ENCODE assay signal across 8 cellular contexts in genomic region chr15:58987036-58987435, GRCh38. TPM values are rescaled to one million over a fixed set of nuclear protein-coding genes. Genes with fewer than 3 reads are reported as not detected.
A peak's percentile ranks its signal among the peaks of the same experiment; 100 is the strongest.
DNase-seq lines count a peak whose midpoint lies in the region; ATAC-seq, FAIRE-seq and TF ChIP-seq lines count a peak whose summit lies in the region.

No MANE protein-coding gene starts in this region.

- no peak overlapping the region for H3K56ac ChIP-seq in H9 (ENCODE audit: insufficient read length, low read depth, low read length)

- H3K4me2 ChIP-seq in H9 (ENCODE audit: insufficient read depth, insufficient read length, low read length) (peak overlapping the region; percentile 90), keratinocyte (ENCODE audit: control insufficient read depth, extremely low read depth, insufficient read depth, low read depth, low read length) (peak overlapping the region; percentile 98)

- no peak overlapping the region for H3K23ac ChIP-seq in H9 (ENCODE audit: insufficient read length, low read depth, low read length)

- intact Hi-C loops in activated T-helper 2 cell treated with anti-CD3 and anti-CD28 coated beads, Interferon-gamma antibody, Interleukin-2, Interleukin-4, amounts not matched to agents 10 μg/mL and 5 μg/mL and 100 μg/mL, durations not matched to agents 14 hours and 24 hours and 36 hours (cut with micrococcal nuclease), result loop anchor here (2.0 to 10.0 kb wide), 5 partner anchors 54 to 678 kb away; partner anchors contain the start of gene SLTM
- intact Hi-C loops in sciatic nerve (cut with DNase I), result no loop called here

- FAIRE-seq in keratinocyte (lab: Jason Lieb, UNC), result no peak

- peak overlapping the region; percentile 93 for H3K4me3 ChIP-seq in AG09309 (ENCODE audit: control insufficient read depth, low read depth, low read length)
- peak overlapping the region; percentile 78 to 99 (median 94) for H3K4me3 ChIP-seq in keratinocyte (ENCODE audit: control insufficient read depth in 2 of 3, extremely low read depth in 1 of 3, insufficient read depth in 2 of 3, low read depth in 1 of 3, low read length in 3 of 3)
- H3K4me3 ChIP-seq in thoracic aorta, result peak overlapping the region; percentile 76

- no peak overlapping the region for H3K9ac ChIP-seq in H9 (ENCODE audit: extremely low read depth, insufficient read length, low read length)
- peak overlapping the region; percentile 95 for H3K9ac ChIP-seq in keratinocyte (ENCODE audit: control insufficient read depth, extremely low read depth, insufficient read depth, low read length)

- H2AFZ ChIP-seq in H9 (ENCODE audit: low read length), result no peak overlapping the region
- peak overlapping the region; percentile 99 for H2AFZ ChIP-seq in keratinocyte (ENCODE audit: control insufficient read depth, low read length)

- no peak overlapping the region for H3K14ac ChIP-seq in H9 (ENCODE audit: insufficient read depth, low read length)

- WGBS in H9 (ENCODE audit: extremely low coverage, insufficient read length, low lambda C conversion rate), result no CpG with 5 or more reads among the region's 9 CpGs

- H3K9me3 ChIP-seq in H9 (ENCODE audit: control insufficient read depth, low read depth, low read length) (no peaks in the 10 kb centered on the region), keratinocyte (ENCODE audit: control insufficient read depth, low read depth, low read length) (no peaks in the 10 kb centered on the region), thoracic aorta (no peaks in the 10 kb centered on the region)

- H3K27ac ChIP-seq in H9 (ENCODE audit: insufficient read length, low read depth, low read length) (no peak overlapping the region), keratinocyte (ENCODE audit: control insufficient read depth, insufficient read depth, low read length) (peak overlapping the region; percentile 90), thoracic aorta (peak overlapping the region; percentile 75 to 76)

- no peak overlapping the region for H3K4ac ChIP-seq in H9 (ENCODE audit: low read depth, low read length)

- ATAC-seq in thoracic aorta (ENCODE audit: insufficient number of reproducible peaks, low FRiP score, low read depth) (no peak), sciatic nerve (no peak)

- H3K27ac Mint-ChIP-seq in H9, result peak overlapping the region; percentile 50 to 98 (median 80); a peak in 4 of 7 replicates
- peak overlapping the region; percentile 88 for H3K27ac Mint-ChIP-seq in activated T-helper 2 cell treated with anti-CD3 and anti-CD28 coated beads, Interferon-gamma antibody, Interleukin-2, Interleukin-4, amounts not matched to agents 10 μg/mL and 5 μg/mL and 100 μg/mL, durations not matched to agents 14 hours and 24 hours and 36 hours

- dilution Hi-C loops in keratinocyte (cut with MboI; ENCODE audit: extremely low pct_ligation_motif_present, low sequenced_read_pairs), result no loop called here

- no peak overlapping the region for H3T11ph ChIP-seq in H9 (ENCODE audit: low read length)

- peaks cover 5 to 6% of the 10 kb centered on the region in 2 experiments for H3K36me3 ChIP-seq in keratinocyte (ENCODE audit: control insufficient read depth in 2 of 2, extremely low read depth in 1 of 2, insufficient read depth in 2 of 2, low read length in 2 of 2)
- H3K36me3 ChIP-seq in thoracic aorta, result no peaks in the 10 kb centered on the region

- H4K8ac ChIP-seq in H9 (replicated peaks; ENCODE audit: insufficient read length, low read depth, low read length), result no peak overlapping the region

- no peaks in the 10 kb centered on the region for H3K27me3 ChIP-seq in H9 (ENCODE audit: insufficient read depth, low read length)
- H3K27me3 ChIP-seq in keratinocyte (ENCODE audit: control insufficient read depth, extremely low read depth, insufficient read depth, low read length), result no peaks in the 10 kb centered on the region
- no peaks in the 10 kb centered on the region for H3K27me3 ChIP-seq in thoracic aorta (replicated peaks; ENCODE audit: insufficient read depth)

- H3K9me3 Mint-ChIP-seq in H9, result no peaks in the 10 kb centered on the region
- H3K9me3 Mint-ChIP-seq in activated T-helper 2 cell treated with anti-CD3 and anti-CD28 coated beads, Interferon-gamma antibody, Interleukin-2, Interleukin-4, amounts not matched to agents 10 μg/mL and 5 μg/mL and 100 μg/mL, durations not matched to agents 14 hours and 24 hours and 36 hours, result no peaks in the 10 kb centered on the region

- no peaks in the 10 kb centered on the region for H3K79me1 ChIP-seq in H9 (ENCODE audit: insufficient read depth, low read depth, low read length, poor library complexity, severe bottlenecking)

- no peak overlapping the region for H2BK5ac ChIP-seq in H9 (ENCODE audit: insufficient read length, low read length)

- DNase-seq in AG09309 (ENCODE audit: low read depth) (no peak), H9 (no peak), keratinocyte (ENCODE audit: low read depth, low spot score) (no peak), thoracic aorta (ENCODE audit: low spot score) (no peak), sciatic nerve (ENCODE audit: low spot score) (no peak), NCI-H146 treated with DMSO at 0.1 percent for 48 hours (lab: John Stamatoyannopoulos, UW; ENCODE audit: unreplicated experiment) (no peak), NCI-H345 treated with DMSO at 0.1 percent for 48 hours (lab: John Stamatoyannopoulos, UW; ENCODE audit: unreplicated experiment) (no peak)
- DNase-seq in activated T-helper 2 cell treated with anti-CD3 and anti-CD28 coated beads, Interferon-gamma antibody, Interleukin-2, Interleukin-4, amounts not matched to agents 10 μg/mL and 5 μg/mL and 100 μg/mL, durations not matched to agents 14 hours and 24 hours and 36 hours (ENCODE audit: low spot score), result no peak

- peaks cover 4% of the 10 kb centered on the region for H3K23me2 ChIP-seq in H9 (ENCODE audit: insufficient read length, low read depth, low read length, poor library complexity, severe bottlenecking)

- no peak overlapping the region for H4K91ac ChIP-seq in H9 (ENCODE audit: insufficient read length, low read depth, low read length)

- H3K4me3 Mint-ChIP-seq in H9, result peak overlapping the region; percentile 95 to 96
- H3K4me3 Mint-ChIP-seq in activated T-helper 2 cell treated with anti-CD3 and anti-CD28 coated beads, Interferon-gamma antibody, Interleukin-2, Interleukin-4, amounts not matched to agents 10 μg/mL and 5 μg/mL and 100 μg/mL, durations not matched to agents 14 hours and 24 hours and 36 hours (ENCODE audit: low read depth), result peak overlapping the region; percentile 93

- no peak overlapping the region for H2BK12ac ChIP-seq in H9 (ENCODE audit: insufficient read length, low read depth, low read length)

- TF ChIP-seq CTCF in AG09309 (IDR thresholded peaks at IDR 0.05; ENCODE audit: control insufficient read depth, insufficient read depth, low read depth, low read length, missing control alignments) (no peak), H9 (conservative IDR thresholded peaks at IDR 0.05) (no peak), keratinocyte (optimal IDR thresholded peaks at IDR 0.05 in 1 of 3, IDR thresholded peaks at IDR 0.05 in 1 of 3, conservative IDR thresholded peaks at IDR 0.05 in 1 of 3; ENCODE audit: extremely low read depth in 1 of 3, insufficient read depth in 2 of 3, low read length in 3 of 3) (no peak), thoracic aorta (IDR thresholded peaks at IDR 0.05) (no peak)

- H3K79me2 ChIP-seq in H9 (ENCODE audit: insufficient read depth, low read length) (peaks cover 17% of the 10 kb centered on the region; the same call in 1 of the 2 replicates), keratinocyte (ENCODE audit: control insufficient read depth, insufficient read depth, low read length) (peaks cover 45% of the 10 kb centered on the region)

- H3K36me3 Mint-ChIP-seq in H9 (ENCODE audit: insufficient read depth in 1 of 3, low read depth in 3 of 3), result peaks cover 2 to 15% (median 11%) of the 10 kb centered on the region in 3 experiments
- peaks cover 26% of the 10 kb centered on the region for H3K36me3 Mint-ChIP-seq in activated T-helper 2 cell treated with anti-CD3 and anti-CD28 coated beads, Interferon-gamma antibody, Interleukin-2, Interleukin-4, amounts not matched to agents 10 μg/mL and 5 μg/mL and 100 μg/mL, durations not matched to agents 14 hours and 24 hours and 36 hours (ENCODE audit: low read depth)

- H4K20me1 ChIP-seq in H9 (ENCODE audit: control insufficient read depth, insufficient read depth, insufficient read length), result no peaks in the 10 kb centered on the region
- no peaks in the 10 kb centered on the region for H4K20me1 ChIP-seq in keratinocyte (ENCODE audit: control insufficient read depth, extremely low read depth, insufficient read depth, low read length)

- no peak overlapping the region for H2BK20ac ChIP-seq in H9 (ENCODE audit: low read depth, low read length, poor library complexity, severe bottlenecking)

- peaks cover 3% of the 10 kb centered on the region for H3K27me3 Mint-ChIP-seq in H9 (ENCODE audit: low read depth)
- H3K27me3 Mint-ChIP-seq in activated T-helper 2 cell treated with anti-CD3 and anti-CD28 coated beads, Interferon-gamma antibody, Interleukin-2, Interleukin-4, amounts not matched to agents 10 μg/mL and 5 μg/mL and 100 μg/mL, durations not matched to agents 14 hours and 24 hours and 36 hours (ENCODE audit: low read depth), result peaks cover 10% of the 10 kb centered on the region

- no peak overlapping the region for H2AK5ac ChIP-seq in H9 (ENCODE audit: insufficient read length, low read length)

- H3K18ac ChIP-seq in H9 (ENCODE audit: insufficient read length, low read depth, low read length), result no peak overlapping the region

- H3K4me1 ChIP-seq in H9 (ENCODE audit: insufficient read depth, low read length) (no peaks in the 10 kb centered on the region), keratinocyte (ENCODE audit: control insufficient read depth, extremely low read depth, insufficient read depth, low read length) (peaks cover 11% of the 10 kb centered on the region), thoracic aorta (ENCODE audit: control insufficient read depth in 1 of 2, low read depth in 2 of 2) (peaks cover 13 to 22% of the 10 kb centered on the region in 2 donors)

- peaks cover 21 to 28% of the 10 kb centered on the region in 2 experiments for H3K4me1 Mint-ChIP-seq in H9
- peaks cover 29% of the 10 kb centered on the region for H3K4me1 Mint-ChIP-seq in activated T-helper 2 cell treated with anti-CD3 and anti-CD28 coated beads, Interferon-gamma antibody, Interleukin-2, Interleukin-4, amounts not matched to agents 10 μg/mL and 5 μg/mL and 100 μg/mL, durations not matched to agents 14 hours and 24 hours and 36 hours (ENCODE audit: low read depth)

- H4K5ac ChIP-seq in H9 (ENCODE audit: insufficient read length, low read depth, low read length), result no peak overlapping the region

- H2BK120ac ChIP-seq in H9 (ENCODE audit: low read depth, low read length, poor library complexity, severe bottlenecking), result no peak overlapping the region

- no peak overlapping the region for H2BK15ac ChIP-seq in H9 (ENCODE audit: low read depth, low read length)

- H3K9me1 ChIP-seq in keratinocyte (ENCODE audit: control insufficient read depth, extremely low read depth, insufficient read depth, low read length), result no peaks in the 10 kb centered on the region

RNA-seq across cellular contexts. Expression of gene RNF111, which starts 0.4 kb away (rescaled TPM):
- total RNA-seq in H9 (2021), result 28.0 and 28.4 TPM in 2 replicates
- 36.4 and 36.9 TPM in 2 replicates for total RNA-seq in activated T-helper 2 cell treated with anti-CD3 and anti-CD28 coated beads, Interferon-gamma antibody, Interleukin-2, Interleukin-4, amounts not matched to agents 10 μg/mL and 5 μg/mL and 100 μg/mL, durations not matched to agents 14 hours and 24 hours and 36 hours
- polyA plus RNA-seq in keratinocyte, result 20.4 to 31.2 TPM (median 27.4 TPM) in 3 replicates
- 33.1 TPM for polyA plus RNA-seq in keratinocyte (2011; ENCODE audit: low read depth)
- 8.4 and 16.9 TPM in 2 replicates for polyA plus RNA-seq in keratinocyte (2011; cell fraction: cytosol; rRNA removed)
- 37.6 and 42.3 TPM in 2 replicates for polyA plus RNA-seq in keratinocyte (2011; cell fraction: nucleus; rRNA removed)
- polyA plus RNA-seq in keratinocyte (2012; ENCODE audit: low replicate concordance), result 16.4 and 18.1 TPM in 2 replicates
- 67.3 to 106 TPM (median 87.6 TPM) in 3 replicates for polyA minus RNA-seq in keratinocyte
- polyA minus RNA-seq in keratinocyte (2011; cell fraction: cytosol; rRNA and poly(A)+ RNA removed), result 22.6 TPM
- polyA minus RNA-seq in keratinocyte (2011; cell fraction: nucleus; rRNA and poly(A)+ RNA removed), result 64.7 and 95.1 TPM in 2 replicates
- 10 to 100 TPM; 33.8 to 34.1 TPM for total RNA-seq in thoracic aorta
- total RNA-seq in sciatic nerve, result 43.6 TPM

RNA-seq across cellular contexts. Expression of gene SLTM, which starts 53.6 kb away (rescaled TPM):
- 129 and 132 TPM in 2 replicates for total RNA-seq in H9 (2021)
- total RNA-seq in activated T-helper 2 cell treated with anti-CD3 and anti-CD28 coated beads, Interferon-gamma antibody, Interleukin-2, Interleukin-4, amounts not matched to agents 10 μg/mL and 5 μg/mL and 100 μg/mL, durations not matched to agents 14 hours and 24 hours and 36 hours, result 108 and 120 TPM in 2 replicates
- polyA plus RNA-seq in keratinocyte, result 28.7 to 58.9 TPM (median 31.3 TPM) in 3 replicates
- polyA plus RNA-seq in keratinocyte (2011; ENCODE audit: low read depth), result 426 TPM
- 25.1 and 32.8 TPM in 2 replicates for polyA plus RNA-seq in keratinocyte (2011; cell fraction: cytosol; rRNA removed)
- polyA plus RNA-seq in keratinocyte (2011; cell fraction: nucleus; rRNA removed), result 95.5 and 128 TPM in 2 replicates
- 63.6 and 64.6 TPM in 2 replicates for polyA plus RNA-seq in keratinocyte (2012; ENCODE audit: low replicate concordance)
- 11.1 to 59.3 TPM (median 48.7 TPM) in 3 replicates for polyA minus RNA-seq in keratinocyte
- polyA minus RNA-seq in keratinocyte (2011; cell fraction: cytosol; rRNA and poly(A)+ RNA removed), result 11.1 TPM
- 41.8 and 60.1 TPM in 2 replicates for polyA minus RNA-seq in keratinocyte (2011; cell fraction: nucleus; rRNA and poly(A)+ RNA removed)
- 100 to 1,000 TPM in 1 of 2 donors, 10 to 100 TPM in 1; 50.9 to 146 TPM for total RNA-seq in thoracic aorta
- total RNA-seq in sciatic nerve, result 120 TPM
